ENCODE assay signal across 8 cellular contexts in the genomic region with DNA sequence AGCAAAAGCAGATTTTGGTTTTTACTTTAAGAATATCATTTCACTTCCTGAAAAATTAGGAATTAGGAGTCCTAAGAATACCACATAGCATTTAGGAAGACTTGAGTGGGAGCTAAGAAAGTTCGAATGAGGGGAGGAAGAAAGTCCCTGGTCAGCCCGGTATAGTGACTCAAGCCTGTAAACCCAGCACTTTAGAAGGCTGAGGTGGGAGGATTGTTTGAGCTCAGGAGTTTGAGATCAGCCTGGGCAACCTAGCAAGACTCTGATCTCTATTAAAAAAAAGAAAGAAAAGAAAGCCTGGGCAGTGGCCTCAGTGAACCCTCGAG.
A peak's percentile ranks its signal among the peaks of the same experiment; 100 is the strongest.
DNase-seq lines count a peak whose midpoint lies in the region; ATAC-seq and TF ChIP-seq lines count a peak whose summit lies in the region.
"Not testable (repeated sequence)": the region's sequence is repeated elsewhere in the genome, so short reads cannot be mapped to it uniquely, and the experiment has no call there.

No MANE protein-coding gene starts in this region.

- H3K27ac Mint-ChIP-seq in CD4-positive, alpha-beta T cell, result peak overlapping the region; percentile 98
- peak overlapping the region; percentile 97 for H3K27ac Mint-ChIP-seq in activated naive CD8-positive, alpha-beta T cell
- H3K27ac Mint-ChIP-seq in effector memory CD8-positive, alpha-beta T cell, result peak overlapping the region; percentile 100

- POLR2A ChIA-PET in CD4-positive, alpha-beta T cell (lab: Charles Lee), result interaction anchor here (0.6 to 3.4 kb wide), 28 partner anchors 11 to 1317 kb away, joined by 3 to 117 read pairs (median 4); partner anchors contain the start of genes GNA13, LRRC37A3, PRKCA and RGS9

- H3K4me1 Mint-ChIP-seq in CD4-positive, alpha-beta T cell (ENCODE audit: low read depth), result peaks cover 43% of the 10 kb centered on the region
- peaks cover 37% of the 10 kb centered on the region for H3K4me1 Mint-ChIP-seq in activated naive CD8-positive, alpha-beta T cell (ENCODE audit: low read depth)
- H3K4me1 Mint-ChIP-seq in effector memory CD8-positive, alpha-beta T cell (ENCODE audit: low read depth in 2 of 2), result peaks cover 29 to 35% of the 10 kb centered on the region in 2 donors

- peak overlapping the region; percentile 77 for H3K4me2 ChIP-seq in Karpas-422 (ENCODE audit: low read depth, low read length, poor library complexity, severe bottlenecking)

- not testable (repeated sequence) for H3K9me3 ChIP-seq in CD4-positive, alpha-beta T cell (ENCODE audit: control insufficient read depth, low read length); Karpas-422 (ENCODE audit: low read length); lower lobe of right lung; psoas muscle; thyroid gland

- H3K4me1 ChIP-seq in Karpas-422 (ENCODE audit: low read length), result peaks cover 67% of the 10 kb centered on the region
- H3K4me1 ChIP-seq in lower lobe of right lung, result peaks cover 46% of the 10 kb centered on the region
- peaks cover 27% of the 10 kb centered on the region for H3K4me1 ChIP-seq in psoas muscle
- peaks cover 26 to 57% of the 10 kb centered on the region in 2 donors for H3K4me1 ChIP-seq in thyroid gland

- H4K20me1 ChIP-seq in Karpas-422 (ENCODE audit: insufficient read depth, low read depth, low read length), result not testable (repeated sequence)

- H3K27me3 ChIP-seq in CD4-positive, alpha-beta T cell (ENCODE audit: control insufficient read depth, insufficient read depth, low read length); Karpas-422 (ENCODE audit: low read length); lower lobe of right lung (ENCODE audit: low read depth); psoas muscle (ENCODE audit: insufficient read depth in 3 of 3, low read length in 2 of 3); thyroid gland: not testable (repeated sequence)

- not testable (repeated sequence) for DNase-seq in CD4-positive, alpha-beta T cell; Karpas-422; effector memory CD8-positive, alpha-beta T cell; lower lobe of right lung; psoas muscle; thyroid gland

- not testable (repeated sequence) for TF ChIP-seq POLR2A in thyroid gland (IDR thresholded peaks at IDR 0.05)

- WGBS in psoas muscle, 3 donors, result 71 to 73% (median 73%) methylated on average over 3 of the region's 3 CpGs
- 66 to 70% methylated on average over 3 of the region's 3 CpGs for WGBS in thyroid gland, 2 donors

- intact Hi-C loops in CD4-positive, alpha-beta T cell (cut with DNase I, micrococcal nuclease), result loop anchor here in 1 of 2 experiments (1.0 to 5.0 kb wide), 3 partner anchors 10 to 117 kb away; no protein-coding TSS in a partner anchor
- intact Hi-C loops in lower lobe of right lung (cut with DNase I); psoas muscle (cut with DNase I); thyroid gland (cut with DNase I): not testable (repeated sequence)

- ATAC-seq in CD4-positive, alpha-beta T cell (ENCODE audit: poor library complexity); effector memory CD8-positive, alpha-beta T cell (replicated peaks); lower lobe of right lung; psoas muscle: not testable (repeated sequence)

- TF ChIP-seq CTCF in CD4-positive, alpha-beta T cell (IDR thresholded peaks at IDR 0.05); VCaP (conservative IDR thresholded peaks at IDR 0.05); lower lobe of right lung (IDR thresholded peaks at IDR 0.05); psoas muscle (IDR thresholded peaks at IDR 0.05); thyroid gland (IDR thresholded peaks at IDR 0.05): not testable (repeated sequence)

- peak overlapping the region; percentile 80 for H3K4me3 Mint-ChIP-seq in CD4-positive, alpha-beta T cell
- H3K4me3 Mint-ChIP-seq in activated naive CD8-positive, alpha-beta T cell, result peak overlapping the region; percentile 80
- peak overlapping the region; percentile 79 to 86 for H3K4me3 Mint-ChIP-seq in effector memory CD8-positive, alpha-beta T cell

- not testable (repeated sequence) for H3K36me3 ChIP-seq in Karpas-422 (ENCODE audit: insufficient read depth, low read length); lower lobe of right lung; psoas muscle (ENCODE audit: insufficient read depth in 1 of 2, low read depth in 1 of 2); thyroid gland

- CTCF ChIA-PET in CD4-positive, alpha-beta T cell (lab: Charles Lee), result interaction anchor here (0.9 to 2.2 kb wide), 7 partner anchors 10 to 115 kb away, joined by 4 to 12 read pairs (median 5); partner anchors contain the start of genes GNA13 and LRRC37A3

- peak overlapping the region; percentile 38 for H3K4me3 ChIP-seq in Karpas-422 (ENCODE audit: low read length)
- H3K4me3 ChIP-seq in lower lobe of right lung, result peak overlapping the region; percentile 31
- not testable (repeated sequence) for H3K4me3 ChIP-seq in psoas muscle; thyroid gland (replicated peaks in 1 of 3)

- H2AFZ ChIP-seq in Karpas-422 (ENCODE audit: low read length), result not testable (repeated sequence)

- not testable (repeated sequence) for H3K36me3 Mint-ChIP-seq in CD4-positive, alpha-beta T cell (ENCODE audit: low read depth); activated naive CD8-positive, alpha-beta T cell
- H3K36me3 Mint-ChIP-seq in effector memory CD8-positive, alpha-beta T cell (ENCODE audit: insufficient read depth), result peaks cover 23% of the 10 kb centered on the region

- not testable (repeated sequence) for H3K27me3 Mint-ChIP-seq in CD4-positive, alpha-beta T cell; activated naive CD8-positive, alpha-beta T cell; effector memory CD8-positive, alpha-beta T cell

- not testable (repeated sequence) for H3K79me2 ChIP-seq in Karpas-422 (ENCODE audit: low read length)

- H3K9me2 ChIP-seq in Karpas-422 (replicated peaks; ENCODE audit: insufficient read depth, low read length), result not testable (repeated sequence)

- not testable (repeated sequence) for H3K9me3 Mint-ChIP-seq in CD4-positive, alpha-beta T cell; activated naive CD8-positive, alpha-beta T cell (ENCODE audit: low read depth); effector memory CD8-positive, alpha-beta T cell

- peak overlapping the region; percentile 93 for H3K27ac ChIP-seq in CD4-positive, alpha-beta T cell (ENCODE audit: low read depth, low read length)
- peak overlapping the region; percentile 99 for H3K27ac ChIP-seq in Karpas-422 (ENCODE audit: low read length)
- H3K27ac ChIP-seq in VCaP, result peak overlapping the region; percentile 96
- H3K27ac ChIP-seq in lower lobe of right lung, result peak overlapping the region; percentile 93
- H3K27ac ChIP-seq in psoas muscle, result peak overlapping the region; percentile 65
- peak overlapping the region; percentile 73 to 85 (median 77) for H3K27ac ChIP-seq in thyroid gland

- H3K9ac ChIP-seq in Karpas-422 (ENCODE audit: low read length), result peak overlapping the region; percentile 72
